21 cellular contexts compared by ENCODE assay signal in the genomic region with DNA sequence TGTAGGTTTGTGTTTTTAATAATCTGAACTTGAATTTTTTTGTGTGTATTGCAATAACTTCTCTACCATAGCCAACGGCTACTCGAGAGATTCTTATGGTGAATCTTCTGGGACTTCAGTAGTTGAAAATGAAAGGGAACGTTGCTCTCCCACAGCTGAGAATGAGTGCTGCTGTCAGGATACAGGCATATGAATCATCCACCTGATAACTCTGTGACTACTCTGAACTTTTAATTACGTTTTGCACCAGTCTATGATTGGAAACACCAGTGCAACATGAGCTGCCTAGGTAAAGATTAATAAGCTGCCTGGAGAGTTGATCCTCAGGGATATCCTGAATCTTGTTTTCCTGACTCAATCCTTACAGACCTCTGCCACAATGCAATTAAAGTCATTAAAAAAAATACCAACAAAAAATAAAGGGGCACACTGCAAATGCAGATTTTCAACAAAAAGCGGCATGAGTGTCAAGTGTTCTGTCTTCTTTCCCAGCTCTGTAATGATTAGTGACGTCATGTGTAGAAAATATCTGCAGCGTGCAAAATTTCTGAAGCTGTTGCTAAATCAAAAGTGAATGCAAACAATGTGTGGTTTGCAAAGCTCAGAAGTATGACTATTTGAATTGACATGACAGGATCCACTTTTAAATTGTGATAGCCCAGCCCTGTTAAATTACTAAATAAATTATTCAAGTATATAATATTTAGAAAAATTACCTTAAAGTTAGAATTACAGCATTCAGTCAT.
A peak's percentile ranks its signal among the peaks of the same experiment; 100 is the strongest.
DNase-seq lines count a peak whose midpoint lies in the region; ATAC-seq, FAIRE-seq and TF ChIP-seq lines count a peak whose summit lies in the region.
"Had no signal": no experiment of that assay in that cellular context is flagged by ENCODE, and none has a peak within 500 bp of the region (broad histone marks: within the 10 kb centered on the region; RNA-seq: fewer than 3 reads in every experiment).

No MANE protein-coding gene starts in this region.

- no peak overlapping the region for H2AFZ ChIP-seq in SK-N-SH (ENCODE audit: low read depth)
- H2AFZ ChIP-seq in keratinocyte (ENCODE audit: control insufficient read depth, low read length), result no peak overlapping the region

- TF ChIP-seq EP300 in SK-N-SH (IDR thresholded peaks at IDR 0.05; ENCODE audit: borderline replicate concordance in 1 of 2, low read depth in 1 of 2, low read length in 1 of 2) (0 out of 4 replicates have a peak, but pooled peaks of 1 of the 2 experiments have one; percentile 28), transverse colon (IDR thresholded peaks at IDR 0.05; ENCODE audit: low read depth) (no peak)

- no peaks in the 10 kb centered on the region for H3K27me3 Mint-ChIP-seq in HFFc6 (ENCODE audit: insufficient read depth)
- H3K27me3 Mint-ChIP-seq: activated CD4-positive, alpha-beta T cell treated with anti-CD3 and anti-CD28 coated beads, Interleukin-2, amount 10 ng/mL, durations not matched to agents 7 days and 5 days; activated naive CD8-positive, alpha-beta T cell; naive thymus-derived CD4-positive, alpha-beta T cell had no signal

- no peak for ATAC-seq in HG03159 (IDR thresholded peaks at IDR 0.05; ENCODE audit: unreplicated experiment)
- ATAC-seq in HG03280 (IDR thresholded peaks at IDR 0.05; ENCODE audit: unreplicated experiment), result no peak
- ATAC-seq: gastrocnemius medialis; naive thymus-derived CD4-positive, alpha-beta T cell had no signal

- no peaks in the 10 kb centered on the region; the same call in 1 of the 2 replicates for H3K36me3 Mint-ChIP-seq in HFFc6 (ENCODE audit: low read depth)
- H3K36me3 Mint-ChIP-seq: activated naive CD8-positive, alpha-beta T cell; naive thymus-derived CD4-positive, alpha-beta T cell had no signal

- H3K9ac ChIP-seq in SK-N-SH (no peak overlapping the region), keratinocyte (ENCODE audit: control insufficient read depth, extremely low read depth, insufficient read depth, low read length) (no peak overlapping the region)

- CTCF ChIA-PET in SK-N-SH (lab: Yijun Ruan, JAX), result no interaction called here

- no peaks in the 10 kb centered on the region for H3K9me2 ChIP-seq in SK-N-SH

- FAIRE-seq in keratinocyte (lab: Jason Lieb, UNC), result peak; percentile 86
- FAIRE-seq: GM18507, kidney had no signal

- H3K4me1 ChIP-seq in SK-N-SH (ENCODE audit: control insufficient read depth in 1 of 2, insufficient read depth in 2 of 2, low read depth in 1 of 2, low read length in 1 of 2) (no peaks in the 10 kb centered on the region; a peak in 1 of 4 replicates), keratinocyte (ENCODE audit: control insufficient read depth, extremely low read depth, insufficient read depth, low read length) (peaks cover 7% of the 10 kb centered on the region), transverse colon (no peaks in the 10 kb centered on the region)
- H3K4me1 ChIP-seq: gastrocnemius medialis had no signal

- intact Hi-C loops in transverse colon (cut with DNase I; ENCODE audit: low total_unique reads), result no loop called here

- TF ChIP-seq CTCF in HFFc6 (IDR thresholded peaks at IDR 0.05) (no peak), SK-N-SH (IDR thresholded peaks at IDR 0.05) (no peak), keratinocyte (optimal IDR thresholded peaks at IDR 0.05 in 1 of 3, IDR thresholded peaks at IDR 0.05 in 1 of 3, conservative IDR thresholded peaks at IDR 0.05 in 1 of 3; ENCODE audit: extremely low read depth in 1 of 3, insufficient read depth in 2 of 3, low read length in 3 of 3) (no peak), transverse colon (IDR thresholded peaks at IDR 0.05) (no peak)

- H3K4me3 ChIP-seq in SK-N-SH (ENCODE audit: low read depth in 2 of 2, low read length in 1 of 2) (no peak overlapping the region; a peak in 1 of 4 replicates), keratinocyte (ENCODE audit: control insufficient read depth in 2 of 3, extremely low read depth in 1 of 3, insufficient read depth in 2 of 3, low read depth in 1 of 3, low read length in 3 of 3) (no peak overlapping the region), transverse colon (no peak overlapping the region)
- H3K4me3 ChIP-seq: gastrocnemius medialis, SK-N-MC had no signal

- no peak for TF ChIP-seq RAD21 in SK-N-SH (IDR thresholded peaks at IDR 0.05; ENCODE audit: low read length)

- 10% methylated on average over 7 of the region's 7 CpGs for WGBS in SK-N-SH (ENCODE audit: low lambda C conversion rate)
- 76 to 86% methylated on average over 6 to 7 of the region's 7 CpGs for WGBS in transverse colon (ENCODE audit: low coverage in 1 of 2), 2 donors

- POLR2A ChIA-PET in SK-N-SH (lab: Yijun Ruan, JAX), result no interaction called here

- dilution Hi-C loops in keratinocyte (cut with MboI; ENCODE audit: extremely low pct_ligation_motif_present, low sequenced_read_pairs), result no loop called here

- H3K27me3 ChIP-seq in SK-N-SH (ENCODE audit: insufficient read depth) (no peaks in the 10 kb centered on the region), keratinocyte (ENCODE audit: control insufficient read depth, extremely low read depth, insufficient read depth, low read length) (no peaks in the 10 kb centered on the region), transverse colon (no peaks in the 10 kb centered on the region)
- H3K27me3 ChIP-seq: gastrocnemius medialis had no signal

- H3K4me2 ChIP-seq in SK-N-SH, result 0 out of 2 replicates have a peak overlapping the region, but pooled peaks have one; percentile 26
- no peak overlapping the region for H3K4me2 ChIP-seq in keratinocyte (ENCODE audit: control insufficient read depth, extremely low read depth, insufficient read depth, low read depth, low read length)

- no peak for TF ChIP-seq POLR2A in transverse colon (IDR thresholded peaks at IDR 0.05)

- peaks cover 7% of the 10 kb centered on the region for H3F3A ChIP-seq in SK-N-SH (replicated peaks; ENCODE audit: insufficient read depth)

- no peaks in the 10 kb centered on the region for H3K36me3 ChIP-seq in SK-N-SH (replicated peaks in 1 of 2; ENCODE audit: control insufficient read depth in 1 of 2, insufficient read depth in 2 of 2, low read length in 1 of 2)
- no peaks in the 10 kb centered on the region for H3K36me3 ChIP-seq in keratinocyte (ENCODE audit: control insufficient read depth in 2 of 2, extremely low read depth in 1 of 2, insufficient read depth in 2 of 2, low read length in 2 of 2)
- H3K36me3 ChIP-seq in transverse colon, result no peaks in the 10 kb centered on the region
- H3K36me3 ChIP-seq: gastrocnemius medialis, WERI-Rb-1 had no signal

- H3K27ac ChIP-seq in SK-N-SH (ENCODE audit: low read depth in 2 of 2, low read length in 1 of 2) (peak overlapping the region in 1 of 2 experiments; percentile 28; a peak in 1 of 4 replicates), keratinocyte (ENCODE audit: control insufficient read depth, insufficient read depth, low read length) (no peak overlapping the region), transverse colon (no peak overlapping the region)
- H3K27ac ChIP-seq: gastrocnemius medialis, SK-N-MC, WERI-Rb-1 had no signal

- H3K9me3 Mint-ChIP-seq in HFFc6, result no peaks in the 10 kb centered on the region
- H3K9me3 Mint-ChIP-seq: H9 had no signal

- DNase-seq in HFFc6 (no peak), SK-N-SH (no peak), keratinocyte (ENCODE audit: low read depth, low spot score) (no peak), putamen (ENCODE audit: low spot score) (peak; percentile 52), transverse colon (no peak), inferior parietal cortex (ENCODE audit: extremely low spot score) (no peak)
- DNase-seq: activated CD4-positive, alpha-beta T cell treated with anti-CD3 and anti-CD28 coated beads, Interleukin-2, amount 10 ng/mL, durations not matched to agents 7 days and 5 days; gastrocnemius medialis; H9; kidney; naive thymus-derived CD4-positive, alpha-beta T cell; NCI-H1105; NCI-H2029 treated with DMSO at 0.1 percent for 48 hours; NCI-H446 treated with DMSO at 0.1 percent for 48 hours; WERI-Rb-1 had no signal

- no peaks in the 10 kb centered on the region for H3K9me3 ChIP-seq in SK-N-SH
- H3K9me3 ChIP-seq in keratinocyte (ENCODE audit: control insufficient read depth, low read depth, low read length), result no peaks in the 10 kb centered on the region
- no peaks in the 10 kb centered on the region for H3K9me3 ChIP-seq in transverse colon
- H3K9me3 ChIP-seq: gastrocnemius medialis had no signal

- no peaks in the 10 kb centered on the region for H3K9me1 ChIP-seq in keratinocyte (ENCODE audit: control insufficient read depth, extremely low read depth, insufficient read depth, low read length)

- H3K4me3 Mint-ChIP-seq in HFFc6, result peak overlapping the region; percentile 61
- H3K4me3 Mint-ChIP-seq: activated CD4-positive, alpha-beta T cell treated with anti-CD3 and anti-CD28 coated beads, Interleukin-2, amount 10 ng/mL, durations not matched to agents 7 days and 5 days; activated naive CD8-positive, alpha-beta T cell; H9; naive thymus-derived CD4-positive, alpha-beta T cell; T-helper 2 cell treated with Interferon-gamma antibody and Interleukin-4, amounts not matched to agents 5 μg/mL and 100 μg/mL, for 36 hours had no signal

- no peaks in the 10 kb centered on the region for H3K79me2 ChIP-seq in SK-N-SH (ENCODE audit: insufficient read depth)
- no peaks in the 10 kb centered on the region for H3K79me2 ChIP-seq in keratinocyte (ENCODE audit: control insufficient read depth, insufficient read depth, low read length)

- in situ Hi-C loops in transverse colon (cut with MboI; ENCODE audit: low pct_ligation_motif_present in 1 of 4, low pct_unique_long_range_greater_than_20kb in 1 of 4, low sequenced_read_pairs in 3 of 4), result no loop called here

- H4K20me1 ChIP-seq in SK-N-SH (ENCODE audit: insufficient read depth), result no peaks in the 10 kb centered on the region
- H4K20me1 ChIP-seq in keratinocyte (ENCODE audit: control insufficient read depth, extremely low read depth, insufficient read depth, low read length), result no peaks in the 10 kb centered on the region

- no peak overlapping the region for H3K27ac Mint-ChIP-seq in HFFc6
- H3K27ac Mint-ChIP-seq: activated CD4-positive, alpha-beta T cell treated with anti-CD3 and anti-CD28 coated beads, Interleukin-2, amount 10 ng/mL, durations not matched to agents 7 days and 5 days; activated naive CD8-positive, alpha-beta T cell; H9; naive thymus-derived CD4-positive, alpha-beta T cell; T-helper 2 cell treated with Interferon-gamma antibody and Interleukin-4, amounts not matched to agents 5 μg/mL and 100 μg/mL, for 36 hours had no signal

- peaks cover 64% of the 10 kb centered on the region for H3K4me1 Mint-ChIP-seq in HFFc6 (ENCODE audit: low read depth)
- H3K4me1 Mint-ChIP-seq: activated CD4-positive, alpha-beta T cell treated with anti-CD3 and anti-CD28 coated beads, Interleukin-2, amount 10 ng/mL, durations not matched to agents 7 days and 5 days had no signal

TF ChIP-seq in SK-N-SH, 30 proteins besides CTCF, POLR2A, EP300 and RAD21 (continues in another document):
- TF ChIP-seq JUND (IDR thresholded peaks at IDR 0.05) (peak; percentile 31; the same call in 1 of the 2 replicates), TCF12 (IDR thresholded peaks at IDR 0.05) (peak; percentile 62), CHD2 (IDR thresholded peaks at IDR 0.05; ENCODE audit: low read length, partially characterized antibody) (no peak)
